ENCODE assay signal across 8 cellular contexts in genomic region chr10:86522385-86522855, GRCh38. TPM values are rescaled to one million over a fixed set of nuclear protein-coding genes. Genes with fewer than 3 reads are reported as not detected.
DNase-seq lines count a peak whose midpoint lies in the region; ATAC-seq and TF ChIP-seq lines count a peak whose summit lies in the region.

No MANE protein-coding gene starts in this region.

- peak overlapping the region; percentile 99 for H3K4me3 Mint-ChIP-seq in activated naive CD4-positive, alpha-beta T cell treated with anti-CD3 and anti-CD28 coated beads for 36 hours
- H3K4me3 Mint-ChIP-seq in T-helper 17 cell: peak overlapping the region; percentile 96

- H3K27me3 ChIP-seq in gastroesophageal sphincter: no peaks in the 10 kb centered on the region
- H3K27me3 ChIP-seq in skeletal muscle satellite cell (ENCODE audit: control insufficient read depth, insufficient read depth, low read length): no peaks in the 10 kb centered on the region

- intact Hi-C loops in activated naive CD4-positive, alpha-beta T cell treated with anti-CD3 and anti-CD28 coated beads for 36 hours (cut with micrococcal nuclease): loop anchor here (5.0 kb wide), 2 partner anchors 190 to 450 kb away; no protein-coding TSS in a partner anchor

- peak overlapping the region; percentile 67 to 98 (median 97) for H3K27ac ChIP-seq in gastroesophageal sphincter

- WGBS in gastroesophageal sphincter (ENCODE audit: low coverage in 1 of 2), 2 donors: 8 to 10% methylated on average over 11 to 13 of the region's 13 CpGs

- peak overlapping the region; percentile 97 for H3K9ac ChIP-seq in skeletal muscle satellite cell (ENCODE audit: low read depth, low read length)

- TF ChIP-seq EP300 in gastroesophageal sphincter (IDR thresholded peaks at IDR 0.05): no peak

- H3K4me1 Mint-ChIP-seq in activated naive CD4-positive, alpha-beta T cell treated with anti-CD3 and anti-CD28 coated beads for 36 hours (ENCODE audit: low read depth): peaks cover 54% of the 10 kb centered on the region
- H3K4me1 Mint-ChIP-seq in T-helper 17 cell: peaks cover 38% of the 10 kb centered on the region

- H3K27me3 Mint-ChIP-seq in activated naive CD4-positive, alpha-beta T cell treated with anti-CD3 and anti-CD28 coated beads for 36 hours (ENCODE audit: low read depth): no peaks in the 10 kb centered on the region
- no peaks in the 10 kb centered on the region for H3K27me3 Mint-ChIP-seq in T-helper 17 cell

- H3K9me3 ChIP-seq in T-helper 17 cell (ENCODE audit: control insufficient read depth, low read length, poor library complexity, severe bottlenecking): no peaks in the 10 kb centered on the region
- no peaks in the 10 kb centered on the region for H3K9me3 ChIP-seq in gastroesophageal sphincter
- no peaks in the 10 kb centered on the region for H3K9me3 ChIP-seq in skeletal muscle satellite cell (replicated peaks; ENCODE audit: low read length)

- H3K36me3 ChIP-seq in gastroesophageal sphincter (no peaks in the 10 kb centered on the region), skeletal muscle satellite cell (ENCODE audit: insufficient read depth, low read length) (peaks cover 2% of the 10 kb centered on the region)

- CTCF ChIA-PET in activated naive CD4-positive, alpha-beta T cell treated with anti-CD3 and anti-CD28 coated beads for 36 hours (lab: Charles Lee): interaction anchor here (1.6 to 2.3 kb wide), 2 partner anchors 63 to 122 kb away, joined by 6 to 14 read pairs; no protein-coding TSS in a partner anchor

- peak overlapping the region; percentile 89 for H3K4me2 ChIP-seq in skeletal muscle satellite cell (ENCODE audit: low read length)

- H3K27ac Mint-ChIP-seq in activated naive CD4-positive, alpha-beta T cell treated with anti-CD3 and anti-CD28 coated beads for 36 hours: peak overlapping the region; percentile 89
- H3K27ac Mint-ChIP-seq in T-helper 17 cell: peak overlapping the region; percentile 90

- DNase-seq in activated naive CD4-positive, alpha-beta T cell treated with anti-CD3 and anti-CD28 coated beads for 36 hours: no peak
- no peak for DNase-seq in activated naive CD4-positive, alpha-beta T cell treated with Interleukin-2 at 50 U/mL for 16 hours
- no peak for DNase-seq in T-helper 17 cell
- DNase-seq in activated CD4-positive, CD25-positive, alpha-beta regulatory T cell treated with anti-CD3 and anti-CD28 coated beads, Interleukin-2, amount 50 U/mL, for 72 hours: no peak

- peaks cover 6% of the 10 kb centered on the region for H3K36me3 Mint-ChIP-seq in activated naive CD4-positive, alpha-beta T cell treated with anti-CD3 and anti-CD28 coated beads for 36 hours (ENCODE audit: low read depth)
- H3K36me3 Mint-ChIP-seq in T-helper 17 cell (ENCODE audit: low read depth): no peaks in the 10 kb centered on the region

- H3K9me3 Mint-ChIP-seq in activated naive CD4-positive, alpha-beta T cell treated with anti-CD3 and anti-CD28 coated beads for 36 hours: no peaks in the 10 kb centered on the region

- no peak for TF ChIP-seq POLR2A in gastroesophageal sphincter (IDR thresholded peaks at IDR 0.05)

- no peak for TF ChIP-seq CTCF in gastroesophageal sphincter (IDR thresholded peaks at IDR 0.05)

- ATAC-seq in T-helper 17 cell: no peak
- ATAC-seq in gastroesophageal sphincter: no peak
- ATAC-seq in GM21529 (IDR thresholded peaks at IDR 0.05; ENCODE audit: unreplicated experiment): no peak
- no peak for ATAC-seq in GM18868 (IDR thresholded peaks at IDR 0.05; ENCODE audit: unreplicated experiment)

- peaks cover 0 to 63% (median 26%) of the 10 kb centered on the region in 3 donors for H3K4me1 ChIP-seq in gastroesophageal sphincter
- H3K4me1 ChIP-seq in skeletal muscle satellite cell (ENCODE audit: control insufficient read depth, insufficient read depth, low read length): peaks cover 24% of the 10 kb centered on the region

- H3K4me3 ChIP-seq in gastroesophageal sphincter (peak overlapping the region; percentile 77 to 95), skeletal muscle satellite cell (ENCODE audit: low read length) (peak overlapping the region; percentile 93)

RNA-seq across cellular contexts. Expression of gene WAPL, which starts 0.8 kb away (rescaled TPM):
- 10 to 100 TPM; 30.2 to 33.5 TPM for total RNA-seq in activated naive CD4-positive, alpha-beta T cell treated with anti-CD3 and anti-CD28 coated beads for 36 hours
- total RNA-seq in T-helper 17 cell: 10 to 100 TPM; 42.9 to 43.0 TPM
- total RNA-seq in gastroesophageal sphincter: 10 to 100 TPM; 35.6 to 55.1 (median 40.6) TPM
- 27.7 and 42.3 TPM in 2 replicates for total RNA-seq in skeletal muscle satellite cell (2012; rRNA removed)
